ENCODE assay signal across 1 cellular context in the genomic region with DNA sequence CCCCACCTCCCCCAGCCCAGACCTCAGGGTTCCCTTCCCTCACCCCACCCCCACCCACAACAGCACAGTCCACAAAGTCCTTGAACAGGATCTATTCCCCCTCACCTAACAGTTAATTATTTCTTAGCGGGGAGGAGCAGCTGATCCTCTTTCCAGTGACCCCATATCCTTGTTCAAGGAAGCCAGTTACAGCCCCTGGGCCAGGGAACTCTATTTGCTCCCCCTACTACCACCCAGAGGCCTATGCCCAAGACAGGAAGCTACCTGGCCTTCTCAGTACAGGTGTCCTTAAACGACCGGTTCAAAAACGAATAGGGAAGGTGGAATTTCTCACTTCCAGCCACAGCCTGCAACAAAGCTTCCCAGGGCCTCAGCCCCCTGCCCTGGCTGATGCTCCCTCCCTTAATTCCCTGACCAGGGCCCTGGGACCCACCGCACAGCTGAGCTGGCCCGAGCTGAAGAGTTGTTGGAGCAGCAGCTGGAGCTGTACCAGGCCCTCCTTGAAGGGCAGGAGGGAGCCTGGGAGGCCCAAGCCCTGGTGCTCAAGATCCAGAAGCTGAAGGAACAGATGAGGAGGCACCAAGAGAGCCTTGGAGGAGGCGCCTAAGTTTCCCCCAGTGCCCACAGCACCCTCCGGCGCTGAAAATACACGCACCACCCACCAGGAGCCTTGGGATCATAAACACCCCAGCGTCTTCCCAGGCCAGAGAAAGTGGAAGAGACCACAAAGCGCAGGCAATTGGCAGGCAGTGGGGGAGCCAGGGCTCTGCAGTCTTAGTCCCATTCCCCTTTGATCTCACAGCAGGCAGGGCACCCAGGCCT.
TF ChIP-seq lines count a peak whose summit lies in the region.

No MANE protein-coding gene starts in this region.

TF ChIP-seq in HCT116, 20 proteins besides CTCF, POLR2A, EP300 and RAD21:
- TF ChIP-seq SRF (IDR thresholded peaks at IDR 0.05; ENCODE audit: low read depth) = no peak
- no peak for TF ChIP-seq EZH2 (IDR thresholded peaks at IDR 0.05)
